Comparison of ENCODE assay signal across 8 cellular contexts in the genomic region with DNA sequence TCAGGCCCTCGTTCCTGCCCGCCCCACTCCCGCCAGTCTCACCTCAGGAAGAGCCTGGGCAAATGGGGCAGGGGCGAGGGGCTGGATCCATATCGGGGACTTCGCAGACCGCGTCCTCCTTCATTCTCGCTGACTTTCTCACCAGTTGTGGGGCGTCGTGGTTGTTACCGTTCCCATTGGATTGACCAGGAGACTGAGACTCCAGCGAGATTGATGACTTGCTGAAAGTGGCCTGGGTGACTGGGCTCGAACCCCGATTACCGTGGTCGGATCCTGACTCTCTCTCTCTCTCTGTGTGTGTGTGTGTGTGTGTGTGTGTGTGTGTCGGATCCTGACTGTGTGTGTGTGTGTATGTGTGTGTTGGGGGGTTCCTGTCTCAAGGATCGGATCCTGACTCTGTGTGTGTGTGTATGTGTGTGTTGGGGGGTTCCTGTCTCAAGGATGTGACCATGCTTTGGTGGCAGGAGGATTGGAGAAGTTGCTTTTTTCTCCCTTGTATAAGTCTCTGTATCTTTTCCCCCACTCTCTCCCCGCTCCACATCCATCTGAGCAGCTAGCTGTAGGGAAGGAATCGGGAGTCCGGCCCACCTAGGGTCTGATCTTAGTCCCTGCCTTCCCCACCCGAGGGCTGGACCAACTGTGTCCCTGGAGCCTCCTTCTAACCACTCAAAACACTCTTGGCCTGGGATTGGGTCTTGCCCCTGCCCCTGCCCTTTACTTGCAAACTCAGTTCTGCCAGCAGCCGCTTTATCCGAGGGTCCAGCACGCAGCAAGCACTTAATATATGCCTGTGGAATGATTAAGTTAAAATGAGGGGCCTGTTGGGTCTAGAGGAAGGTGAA. TPM values are rescaled to one million over a fixed set of nuclear protein-coding genes. Genes with fewer than 3 reads are reported as not detected.
DNase-seq lines count a peak whose midpoint lies in the region; ATAC-seq, FAIRE-seq and TF ChIP-seq lines count a peak whose summit lies in the region.

No MANE protein-coding gene starts in this region.

- intact Hi-C loops in lower lobe of right lung (cut with DNase I), result no loop called here
- intact Hi-C loops in transverse colon (cut with DNase I; ENCODE audit: low total_unique reads), result loop anchor here (5.0 kb wide), 1 partner anchor 65 kb away; no protein-coding TSS in a partner anchor

- no peak for TF ChIP-seq POLR2A in transverse colon (IDR thresholded peaks at IDR 0.05)

- H3K9me3 Mint-ChIP-seq in central memory CD8-positive, alpha-beta T cell, result no peaks in the 10 kb centered on the region

- H4K20me1 ChIP-seq in OCI-LY1 (ENCODE audit: insufficient read depth, low read length), result no peaks in the 10 kb centered on the region

- H3K4me1 Mint-ChIP-seq in central memory CD8-positive, alpha-beta T cell, result peaks cover 80% of the 10 kb centered on the region

- H3K9me2 ChIP-seq in OCI-LY1 (ENCODE audit: low read depth, low read length), result no peaks in the 10 kb centered on the region

- no peaks in the 10 kb centered on the region for H3K27me3 Mint-ChIP-seq in central memory CD8-positive, alpha-beta T cell

- H3K4me3 ChIP-seq in OCI-LY1 (ENCODE audit: low read depth, low read length, poor library complexity, severe bottlenecking) (peak overlapping the region; percentile 90), lower lobe of right lung (peak overlapping the region; percentile 74), transverse colon (peak overlapping the region; percentile 69 to 100 (median 88))

- no peak for DNase-seq in central memory CD8-positive, alpha-beta T cell (ENCODE audit: low spot score in 2 of 2)
- DNase-seq in lower lobe of right lung, result no peak
- DNase-seq in transverse colon, result no peak
- no peak for DNase-seq in NCI-H748 (lab: John Stamatoyannopoulos, UW; ENCODE audit: unreplicated experiment)
- no peak for DNase-seq in RCC 7860 (ENCODE audit: low spot score)

- TF ChIP-seq EP300 in transverse colon (IDR thresholded peaks at IDR 0.05; ENCODE audit: low read depth), result no peak

- no peak for FAIRE-seq in RCC 7860 (lab: Jason Lieb, UNC)

- peak overlapping the region; percentile 93 for H3K9ac ChIP-seq in OCI-LY1 (ENCODE audit: low read length)

- no peaks in the 10 kb centered on the region for H3F3A ChIP-seq in OCI-LY1 (ENCODE audit: insufficient read depth, low read length)

- H3K27me3 ChIP-seq in OCI-LY1 (ENCODE audit: insufficient read depth, low read length), result no peaks in the 10 kb centered on the region
- H3K27me3 ChIP-seq in lower lobe of right lung (ENCODE audit: low read depth), result no peaks in the 10 kb centered on the region
- H3K27me3 ChIP-seq in transverse colon, result peaks cover 3% of the 10 kb centered on the region

- no peak overlapping the region for H2AFZ ChIP-seq in OCI-LY1 (ENCODE audit: low read length)

- peak overlapping the region; percentile 66 for H3K27ac ChIP-seq in OCI-LY1 (ENCODE audit: low read depth, low read length, poor library complexity, severe bottlenecking)
- peak overlapping the region; percentile 92 for H3K27ac ChIP-seq in lower lobe of right lung
- peak overlapping the region; percentile 89 to 96 (median 94) for H3K27ac ChIP-seq in transverse colon

- H3K36me3 Mint-ChIP-seq in central memory CD8-positive, alpha-beta T cell (ENCODE audit: insufficient read depth), result peaks cover 8% of the 10 kb centered on the region

- H3K4me1 ChIP-seq in OCI-LY1 (ENCODE audit: insufficient read depth, low read length, severe bottlenecking) (peaks cover 52% of the 10 kb centered on the region), lower lobe of right lung (peaks cover 47% of the 10 kb centered on the region), transverse colon (peaks cover 12 to 54% (median 33%) of the 10 kb centered on the region in 4 donors)

- peak overlapping the region; percentile 80 for H3K4me2 ChIP-seq in OCI-LY1 (ENCODE audit: low read length)

- WGBS in transverse colon (ENCODE audit: low coverage in 1 of 2), 2 donors, result 13 to 15% methylated on average over 9 to 23 of the region's 26 CpGs

- H3K79me2 ChIP-seq in OCI-LY1 (ENCODE audit: insufficient read depth, low read length), result no peaks in the 10 kb centered on the region

- H3K9me3 ChIP-seq in OCI-LY1 (ENCODE audit: low read length) (no peaks in the 10 kb centered on the region), lower lobe of right lung (no peaks in the 10 kb centered on the region), transverse colon (no peaks in the 10 kb centered on the region)

- TF ChIP-seq CTCF in OCI-LY1 (IDR thresholded peaks at IDR 0.05; ENCODE audit: low read length) (no peak), lower lobe of right lung (IDR thresholded peaks at IDR 0.05) (no peak), transverse colon (IDR thresholded peaks at IDR 0.05) (no peak)

- ATAC-seq in GM21526 (IDR thresholded peaks at IDR 0.05; ENCODE audit: low FRiP score, unreplicated experiment), result peak; percentile 1
- ATAC-seq in central memory CD8-positive, alpha-beta T cell (replicated peaks; ENCODE audit: extremely low read depth, poor library complexity, severe bottlenecking), result no peak
- ATAC-seq in lower lobe of right lung, result peak in 1 of 2 donors; percentile 0
- no peak for ATAC-seq in HG03520 (IDR thresholded peaks at IDR 0.05; ENCODE audit: unreplicated experiment)

- peak overlapping the region; percentile 95 for H3K4me3 Mint-ChIP-seq in central memory CD8-positive, alpha-beta T cell

- H3K27ac Mint-ChIP-seq in central memory CD8-positive, alpha-beta T cell (ENCODE audit: low read depth), result peak overlapping the region; percentile 89

- in situ Hi-C loops in transverse colon (cut with MboI; ENCODE audit: low pct_ligation_motif_present in 1 of 4, low pct_unique_long_range_greater_than_20kb in 1 of 4, low sequenced_read_pairs in 3 of 4), result loop anchor here in 1 of 4 donors (10.0 kb wide), 1 partner anchor 52 kb away; no protein-coding TSS in a partner anchor

- H3K36me3 ChIP-seq in OCI-LY1 (ENCODE audit: insufficient read depth, low read length) (no peaks in the 10 kb centered on the region), lower lobe of right lung (peaks cover 9% of the 10 kb centered on the region), transverse colon (no peaks in the 10 kb centered on the region)

RNA-seq across cellular contexts. Expression of gene PLEKHO2, which starts 0.6 kb away (rescaled TPM):
- total RNA-seq in lower lobe of right lung (68.3 TPM), transverse colon (10 to 100 TPM in 2 of 4 donors, 1 to 10 TPM in 2; 4.6 to 12.3 (median 9.8) TPM)

RNA-seq across cellular contexts. Expression of gene PIF1, which starts 16.9 kb away (rescaled TPM):
- total RNA-seq in lower lobe of right lung (1.4 TPM), transverse colon (10 to 100 TPM in 1 of 4 donors, 1 to 10 TPM in 3; 1.1 to 49.8 (median 2.3) TPM)
